ENCODE assay signal across 1 cellular context in genomic region chr7:107967420-107967819, GRCh38.
TF ChIP-seq lines count a peak whose summit lies in the region.

No MANE protein-coding gene starts in this region.

TF ChIP-seq in HepG2, 621 proteins besides CTCF, POLR2A, EP300 and RAD21 (continued from another document and continues in another):
- TF ChIP-seq GZF1 (CRISPR knock-in tag; IDR thresholded peaks at IDR 0.05): no peak
- TF ChIP-seq TAF15 (IDR thresholded peaks at IDR 0.05; ENCODE audit: low read depth, low read length, poor library complexity, severe bottlenecking): no peak
- TF ChIP-seq JUN (CRISPR knock-in tag; IDR thresholded peaks at IDR 0.05): no peak
- no peak for TF ChIP-seq FOXC1 (CRISPR knock-in tag; IDR thresholded peaks at IDR 0.05; ENCODE audit: borderline replicate concordance)
- no peak for TF ChIP-seq HOXA7 (CRISPR knock-in tag; IDR thresholded peaks at IDR 0.05)
- no peak for TF ChIP-seq ZBTB1 (CRISPR knock-in tag; IDR thresholded peaks at IDR 0.05; ENCODE audit: borderline replicate concordance)
- TF ChIP-seq NFE2 (CRISPR knock-in tag; IDR thresholded peaks at IDR 0.05): no peak
- TF ChIP-seq KLF16 (CRISPR knock-in tag; IDR thresholded peaks at IDR 0.05): peak in 1 of 2 experiments; percentile 39; a peak in 1 of 4 replicates
- no peak for TF ChIP-seq ZNF557 (CRISPR knock-in tag; IDR thresholded peaks at IDR 0.05)
- TF ChIP-seq ZNF280B (CRISPR knock-in tag; IDR thresholded peaks at IDR 0.05; ENCODE audit: borderline replicate concordance): no peak
- TF ChIP-seq SIX1 (CRISPR knock-in tag; IDR thresholded peaks at IDR 0.05; ENCODE audit: borderline replicate concordance): peak; percentile 74; the same call in 1 of the 2 replicates
- TF ChIP-seq ZNF160 (CRISPR knock-in tag; IDR thresholded peaks at IDR 0.05): no peak
- TF ChIP-seq GLMP (CRISPR knock-in tag; IDR thresholded peaks at IDR 0.05; ENCODE audit: borderline replicate concordance): no peak
- TF ChIP-seq, protein P1, sequence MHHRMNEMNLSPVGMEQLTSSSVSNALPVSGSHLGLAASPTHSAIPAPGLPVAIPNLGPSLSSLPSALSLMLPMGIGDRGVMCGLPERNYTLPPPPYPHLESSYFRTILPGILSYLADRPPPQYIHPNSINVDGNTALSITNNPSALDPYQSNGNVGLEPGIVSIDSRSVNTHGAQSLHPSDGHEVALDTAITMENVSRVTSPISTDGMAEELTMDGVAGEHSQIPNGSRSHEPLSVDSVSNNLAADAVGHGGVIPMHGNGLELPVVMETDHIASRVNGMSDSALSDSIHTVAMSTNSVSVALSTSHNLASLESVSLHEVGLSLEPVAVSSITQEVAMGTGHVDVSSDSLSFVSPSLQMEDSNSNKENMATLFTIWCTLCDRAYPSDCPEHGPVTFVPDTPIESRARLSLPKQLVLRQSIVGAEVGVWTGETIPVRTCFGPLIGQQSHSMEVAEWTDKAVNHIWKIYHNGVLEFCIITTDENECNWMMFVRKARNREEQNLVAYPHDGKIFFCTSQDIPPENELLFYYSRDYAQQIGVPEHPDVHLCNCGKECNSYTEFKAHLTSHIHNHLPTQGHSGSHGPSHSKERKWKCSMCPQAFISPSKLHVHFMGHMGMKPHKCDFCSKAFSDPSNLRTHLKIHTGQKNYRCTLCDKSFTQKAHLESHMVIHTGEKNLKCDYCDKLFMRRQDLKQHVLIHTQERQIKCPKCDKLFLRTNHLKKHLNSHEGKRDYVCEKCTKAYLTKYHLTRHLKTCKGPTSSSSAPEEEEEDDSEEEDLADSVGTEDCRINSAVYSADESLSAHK (CRISPR knock-in tag; IDR thresholded peaks at IDR 0.05; ENCODE audit: borderline replicate concordance): no peak
- no peak for TF ChIP-seq ZNF790 (CRISPR knock-in tag; IDR thresholded peaks at IDR 0.05; ENCODE audit: borderline replicate concordance)
- TF ChIP-seq ZNF761 (CRISPR knock-in tag; conservative IDR thresholded peaks at IDR 0.05): no peak
- TF ChIP-seq, protein P2, sequence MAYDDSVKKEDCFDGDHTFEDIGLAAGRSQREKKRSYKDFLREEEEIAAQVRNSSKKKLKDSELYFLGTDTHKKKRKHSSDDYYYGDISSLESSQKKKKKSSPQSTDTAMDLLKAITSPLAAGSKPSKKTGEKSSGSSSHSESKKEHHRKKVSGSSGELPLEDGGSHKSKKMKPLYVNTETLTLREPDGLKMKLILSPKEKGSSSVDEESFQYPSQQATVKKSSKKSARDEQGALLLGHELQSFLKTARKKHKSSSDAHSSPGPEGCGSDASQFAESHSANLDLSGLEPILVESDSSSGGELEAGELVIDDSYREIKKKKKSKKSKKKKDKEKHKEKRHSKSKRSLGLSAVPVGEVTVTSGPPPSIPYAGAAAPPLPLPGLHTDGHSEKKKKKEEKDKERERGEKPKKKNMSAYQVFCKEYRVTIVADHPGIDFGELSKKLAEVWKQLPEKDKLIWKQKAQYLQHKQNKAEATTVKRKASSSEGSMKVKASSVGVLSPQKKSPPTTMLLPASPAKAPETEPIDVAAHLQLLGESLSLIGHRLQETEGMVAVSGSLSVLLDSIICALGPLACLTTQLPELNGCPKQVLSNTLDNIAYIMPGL (CRISPR knock-in tag; IDR thresholded peaks at IDR 0.05; ENCODE audit: borderline replicate concordance in 1 of 2, low read depth in 1 of 2): no peak
- TF ChIP-seq, protein P3, sequence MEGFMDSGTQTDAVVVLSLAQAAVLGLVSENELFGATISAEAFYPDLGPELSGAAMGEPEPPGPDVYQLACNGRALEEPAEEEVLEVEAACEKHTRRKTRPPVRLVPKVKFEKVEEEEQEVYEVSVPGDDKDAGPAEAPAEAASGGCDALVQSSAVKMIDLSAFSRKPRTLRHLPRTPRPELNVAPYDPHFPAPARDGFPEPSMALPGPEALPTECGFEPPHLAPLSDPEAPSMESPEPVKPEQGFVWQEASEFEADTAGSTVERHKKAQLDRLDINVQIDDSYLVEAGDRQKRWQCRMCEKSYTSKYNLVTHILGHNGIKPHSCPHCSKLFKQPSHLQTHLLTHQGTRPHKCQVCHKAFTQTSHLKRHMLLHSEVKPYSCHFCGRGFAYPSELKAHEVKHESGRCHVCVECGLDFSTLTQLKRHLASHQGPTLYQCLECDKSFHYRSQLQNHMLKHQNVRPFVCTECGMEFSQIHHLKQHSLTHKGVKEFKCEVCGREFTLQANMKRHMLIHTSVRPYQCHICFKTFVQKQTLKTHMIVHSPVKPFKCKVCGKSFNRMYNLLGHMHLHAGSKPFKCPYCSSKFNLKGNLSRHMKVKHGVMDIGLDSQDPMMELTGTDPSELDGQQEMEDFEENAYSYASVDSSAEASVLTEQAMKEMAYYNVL (CRISPR knock-in tag; IDR thresholded peaks at IDR 0.05; ENCODE audit: borderline replicate concordance): peak; percentile 93
- TF ChIP-seq RARA (CRISPR knock-in tag; IDR thresholded peaks at IDR 0.05): peak; percentile 66; the same call in 1 of the 2 replicates
- TF ChIP-seq NFE2L1 (CRISPR knock-in tag; IDR thresholded peaks at IDR 0.05; ENCODE audit: borderline replicate concordance): no peak
- TF ChIP-seq, protein P4, sequence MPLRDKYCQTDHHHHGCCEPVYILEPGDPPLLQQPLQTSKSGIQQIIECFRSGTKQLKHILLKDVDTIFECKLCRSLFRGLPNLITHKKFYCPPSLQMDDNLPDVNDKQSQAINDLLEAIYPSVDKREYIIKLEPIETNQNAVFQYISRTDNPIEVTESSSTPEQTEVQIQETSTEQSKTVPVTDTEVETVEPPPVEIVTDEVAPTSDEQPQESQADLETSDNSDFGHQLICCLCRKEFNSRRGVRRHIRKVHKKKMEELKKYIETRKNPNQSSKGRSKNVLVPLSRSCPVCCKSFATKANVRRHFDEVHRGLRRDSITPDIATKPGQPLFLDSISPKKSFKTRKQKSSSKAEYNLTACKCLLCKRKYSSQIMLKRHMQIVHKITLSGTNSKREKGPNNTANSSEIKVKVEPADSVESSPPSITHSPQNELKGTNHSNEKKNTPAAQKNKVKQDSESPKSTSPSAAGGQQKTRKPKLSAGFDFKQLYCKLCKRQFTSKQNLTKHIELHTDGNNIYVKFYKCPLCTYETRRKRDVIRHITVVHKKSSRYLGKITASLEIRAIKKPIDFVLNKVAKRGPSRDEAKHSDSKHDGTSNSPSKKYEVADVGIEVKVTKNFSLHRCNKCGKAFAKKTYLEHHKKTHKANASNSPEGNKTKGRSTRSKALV (CRISPR knock-in tag; IDR thresholded peaks at IDR 0.05): no peak
- TF ChIP-seq ZNF484 (CRISPR knock-in tag; IDR thresholded peaks at IDR 0.05; ENCODE audit: borderline replicate concordance, low read depth): no peak
- peak; percentile 47; the same call in 1 of the 2 replicates for TF ChIP-seq MED13 (CRISPR knock-in tag; IDR thresholded peaks at IDR 0.05)
- TF ChIP-seq GTF2F1 (IDR thresholded peaks at IDR 0.05; ENCODE audit: low read length): no peak
- TF ChIP-seq JUND (CRISPR knock-in tag; IDR thresholded peaks at IDR 0.05): no peak
- TF ChIP-seq SRSF1 (optimal IDR thresholded peaks at IDR 0.05; ENCODE audit: low read depth, low read length): no peak
- no peak for TF ChIP-seq NFIB (CRISPR knock-in tag; IDR thresholded peaks at IDR 0.05; ENCODE audit: borderline replicate concordance)
- TF ChIP-seq ONECUT2 (CRISPR knock-in tag; IDR thresholded peaks at IDR 0.05): peak; percentile 27; the same call in 1 of the 2 replicates
- no peak for TF ChIP-seq ZNF891 (CRISPR knock-in tag; IDR thresholded peaks at IDR 0.05)
- TF ChIP-seq FOXP4 (CRISPR knock-in tag; IDR thresholded peaks at IDR 0.05): peak; percentile 85
- TF ChIP-seq, protein P5, sequence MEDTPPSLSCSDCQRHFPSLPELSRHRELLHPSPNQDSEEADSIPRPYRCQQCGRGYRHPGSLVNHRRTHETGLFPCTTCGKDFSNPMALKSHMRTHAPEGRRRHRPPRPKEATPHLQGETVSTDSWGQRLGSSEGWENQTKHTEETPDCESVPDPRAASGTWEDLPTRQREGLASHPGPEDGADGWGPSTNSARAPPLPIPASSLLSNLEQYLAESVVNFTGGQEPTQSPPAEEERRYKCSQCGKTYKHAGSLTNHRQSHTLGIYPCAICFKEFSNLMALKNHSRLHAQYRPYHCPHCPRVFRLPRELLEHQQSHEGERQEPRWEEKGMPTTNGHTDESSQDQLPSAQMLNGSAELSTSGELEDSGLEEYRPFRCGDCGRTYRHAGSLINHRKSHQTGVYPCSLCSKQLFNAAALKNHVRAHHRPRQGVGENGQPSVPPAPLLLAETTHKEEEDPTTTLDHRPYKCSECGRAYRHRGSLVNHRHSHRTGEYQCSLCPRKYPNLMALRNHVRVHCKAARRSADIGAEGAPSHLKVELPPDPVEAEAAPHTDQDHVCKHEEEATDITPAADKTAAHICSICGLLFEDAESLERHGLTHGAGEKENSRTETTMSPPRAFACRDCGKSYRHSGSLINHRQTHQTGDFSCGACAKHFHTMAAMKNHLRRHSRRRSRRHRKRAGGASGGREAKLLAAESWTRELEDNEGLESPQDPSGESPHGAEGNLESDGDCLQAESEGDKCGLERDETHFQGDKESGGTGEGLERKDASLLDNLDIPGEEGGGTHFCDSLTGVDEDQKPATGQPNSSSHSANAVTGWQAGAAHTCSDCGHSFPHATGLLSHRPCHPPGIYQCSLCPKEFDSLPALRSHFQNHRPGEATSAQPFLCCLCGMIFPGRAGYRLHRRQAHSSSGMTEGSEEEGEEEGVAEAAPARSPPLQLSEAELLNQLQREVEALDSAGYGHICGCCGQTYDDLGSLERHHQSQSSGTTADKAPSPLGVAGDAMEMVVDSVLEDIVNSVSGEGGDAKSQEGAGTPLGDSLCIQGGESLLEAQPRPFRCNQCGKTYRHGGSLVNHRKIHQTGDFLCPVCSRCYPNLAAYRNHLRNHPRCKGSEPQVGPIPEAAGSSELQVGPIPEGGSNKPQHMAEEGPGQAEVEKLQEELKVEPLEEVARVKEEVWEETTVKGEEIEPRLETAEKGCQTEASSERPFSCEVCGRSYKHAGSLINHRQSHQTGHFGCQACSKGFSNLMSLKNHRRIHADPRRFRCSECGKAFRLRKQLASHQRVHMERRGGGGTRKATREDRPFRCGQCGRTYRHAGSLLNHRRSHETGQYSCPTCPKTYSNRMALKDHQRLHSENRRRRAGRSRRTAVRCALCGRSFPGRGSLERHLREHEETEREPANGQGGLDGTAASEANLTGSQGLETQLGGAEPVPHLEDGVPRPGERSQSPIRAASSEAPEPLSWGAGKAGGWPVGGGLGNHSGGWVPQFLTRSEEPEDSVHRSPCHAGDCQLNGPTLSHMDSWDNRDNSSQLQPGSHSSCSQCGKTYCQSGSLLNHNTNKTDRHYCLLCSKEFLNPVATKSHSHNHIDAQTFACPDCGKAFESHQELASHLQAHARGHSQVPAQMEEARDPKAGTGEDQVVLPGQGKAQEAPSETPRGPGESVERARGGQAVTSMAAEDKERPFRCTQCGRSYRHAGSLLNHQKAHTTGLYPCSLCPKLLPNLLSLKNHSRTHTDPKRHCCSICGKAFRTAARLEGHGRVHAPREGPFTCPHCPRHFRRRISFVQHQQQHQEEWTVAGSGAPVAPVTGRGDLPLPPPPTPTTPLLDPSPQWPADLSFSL (CRISPR knock-in tag; IDR thresholded peaks at IDR 0.05): peak; percentile 48; the same call in 1 of the 2 replicates
- no peak for TF ChIP-seq HNRNPL (IDR thresholded peaks at IDR 0.05; ENCODE audit: low read depth, low read length)
- TF ChIP-seq KDM5A (IDR thresholded peaks at IDR 0.05; ENCODE audit: borderline replicate concordance, low read length): no peak
- TF ChIP-seq ZNF562 (CRISPR knock-in tag; IDR thresholded peaks at IDR 0.05; ENCODE audit: borderline replicate concordance): no peak
- no peak for TF ChIP-seq ZFP36 (IDR thresholded peaks at IDR 0.05; ENCODE audit: borderline replicate concordance, low read depth, low read length, partially characterized antibody)
- TF ChIP-seq ZUFSP (CRISPR knock-in tag; IDR thresholded peaks at IDR 0.05; ENCODE audit: borderline replicate concordance): no peak
